Comparison of ENCODE assay signal across 8 cellular contexts in genomic region chr17:68172461-68172954, GRCh38.
DNase-seq lines count a peak whose midpoint lies in the region; ATAC-seq and TF ChIP-seq lines count a peak whose summit lies in the region.

No MANE protein-coding gene starts in this region.

- peaks cover 15% of the 10 kb centered on the region for H3K4me1 Mint-ChIP-seq in activated naive CD4-positive, alpha-beta T cell treated with anti-CD3 and anti-CD28 coated beads for 36 hours (ENCODE audit: low read depth)

- no peak overlapping the region for H3K9ac ChIP-seq in SK-N-MC (ENCODE audit: insufficient read length)
- no peak overlapping the region for H3K9ac ChIP-seq in rectal smooth muscle tissue (ENCODE audit: low read length)

- H3K36me3 ChIP-seq in SK-N-MC (ENCODE audit: insufficient read depth, low read length), result no peaks in the 10 kb centered on the region
- H3K36me3 ChIP-seq in cardiac muscle cell, result no peaks in the 10 kb centered on the region
- H3K36me3 ChIP-seq in rectal smooth muscle tissue (ENCODE audit: control insufficient read depth, insufficient read depth, low read length), result no peaks in the 10 kb centered on the region

- H3K4me1 ChIP-seq in cardiac muscle cell (ENCODE audit: low read depth) (no peaks in the 10 kb centered on the region), rectal smooth muscle tissue (ENCODE audit: control insufficient read depth, insufficient read depth, low read length) (no peaks in the 10 kb centered on the region)

- no peaks in the 10 kb centered on the region for H3K27me3 ChIP-seq in cardiac muscle cell
- no peaks in the 10 kb centered on the region for H3K27me3 ChIP-seq in rectal smooth muscle tissue (ENCODE audit: control insufficient read depth, insufficient read depth, low read length)

- intact Hi-C loops in activated naive CD4-positive, alpha-beta T cell treated with anti-CD3 and anti-CD28 coated beads for 36 hours (cut with micrococcal nuclease), result loop anchor here (1.0 to 10.0 kb wide), 5 partner anchors 28 to 582 kb away; no protein-coding TSS in a partner anchor

- in situ Hi-C loops in ACHN (cut with HindIII; ENCODE audit: low pct_ligation_motif_present, low pct_unique_long_range_greater_than_20kb, low sequenced_read_pairs), result no loop called here

- no peaks in the 10 kb centered on the region for H3K27me3 Mint-ChIP-seq in activated naive CD4-positive, alpha-beta T cell treated with anti-CD3 and anti-CD28 coated beads for 36 hours (ENCODE audit: low read depth)

- DNase-seq in ACHN (peak; percentile 72), SK-N-MC (ENCODE audit: low read depth, low spot score) (peak; percentile 10), cardiac muscle cell (ENCODE audit: low read depth in 1 of 2, low spot score in 1 of 2) (peak; percentile 66 to 73)
- DNase-seq in activated naive CD4-positive, alpha-beta T cell treated with anti-CD3 and anti-CD28 coated beads for 36 hours, result peak; percentile 86

- no peaks in the 10 kb centered on the region for H3K36me3 Mint-ChIP-seq in activated naive CD4-positive, alpha-beta T cell treated with anti-CD3 and anti-CD28 coated beads for 36 hours (ENCODE audit: low read depth)

- H3K9me3 Mint-ChIP-seq in activated naive CD4-positive, alpha-beta T cell treated with anti-CD3 and anti-CD28 coated beads for 36 hours, result no peaks in the 10 kb centered on the region

- no peak overlapping the region for H3K27ac ChIP-seq in SK-N-MC
- H3K27ac ChIP-seq in cardiac muscle cell, result no peak overlapping the region
- H3K27ac ChIP-seq in rectal smooth muscle tissue (ENCODE audit: low read depth, low read length), result no peak overlapping the region

- TF ChIP-seq CTCF in LNCAP (IDR thresholded peaks at IDR 0.05), result peak; percentile 97
- TF ChIP-seq CTCF in cardiac muscle cell (IDR thresholded peaks at IDR 0.05; ENCODE audit: low read depth, low read length), result peak; percentile 96

- H3K4me3 Mint-ChIP-seq in activated naive CD4-positive, alpha-beta T cell treated with anti-CD3 and anti-CD28 coated beads for 36 hours, result no peak overlapping the region

- H3K4me3 ChIP-seq in SK-N-MC, result no peak overlapping the region
- H3K4me3 ChIP-seq in cardiac muscle cell, result no peak overlapping the region
- peak overlapping the region; percentile 2 for H3K4me3 ChIP-seq in rectal smooth muscle tissue (ENCODE audit: low read length)

- H3K9me3 ChIP-seq in SK-N-MC (ENCODE audit: low read depth, low read length) (no peaks in the 10 kb centered on the region), cardiac muscle cell (ENCODE audit: low read depth) (no peaks in the 10 kb centered on the region)

- ATAC-seq in GM18502 (IDR thresholded peaks at IDR 0.05; ENCODE audit: poor library complexity, unreplicated experiment) (peak; percentile 67), HG02571 (IDR thresholded peaks at IDR 0.05; ENCODE audit: unreplicated experiment) (no peak)

- H3K27ac Mint-ChIP-seq in activated naive CD4-positive, alpha-beta T cell treated with anti-CD3 and anti-CD28 coated beads for 36 hours, result no peak overlapping the region

- CTCF ChIA-PET in activated naive CD4-positive, alpha-beta T cell treated with anti-CD3 and anti-CD28 coated beads for 36 hours (lab: Charles Lee), result interaction anchor here (0.7 to 4.4 kb wide), 21 partner anchors 9 to 294 kb away, joined by 3 to 55 read pairs (median 6); partner anchors contain the start of gene WIPI1

Comparison
In these comparisons a context has a peak if more than half of its experiments do, and no peak if none do; other contexts are left out.
1. DNase-seq: peak in every context shown above with its lines; median percentile 86 in activated naive CD4-positive, alpha-beta T cell treated with anti-CD3 and anti-CD28 coated beads for 36 hours; 72 in ACHN; 70 in cardiac muscle cell; 10 in SK-N-MC.